In genomic region chr17:43612515-43612914, GRCh38 we compare ENCODE assay signal across 28 cellular contexts. TPM values are rescaled to one million over a fixed set of nuclear protein-coding genes. Genes with fewer than 3 reads are reported as not detected.
"Had no signal": no experiment of that assay in that cellular context is flagged by ENCODE, and none has a peak within 500 bp of the region (broad histone marks: within the 10 kb centered on the region; RNA-seq: fewer than 3 reads in every experiment).

No MANE protein-coding gene starts in this region.

- ATAC-seq: heart right ventricle; left cardiac atrium; left lung; lower lobe of right lung; naive thymus-derived CD8-positive, alpha-beta T cell; pancreas; right cardiac atrium; stimulated activated memory B cell treated with anti-CD40 and anti-IgM and Interleukin-4, amounts not matched to agents 10 μg/mL and 1 μg/mL and 100 μg/mL, for 72 hours had no signal

- H3K4me3 ChIP-seq: heart right ventricle, left lung, lower lobe of right lung, pancreas, prostate gland, sigmoid colon, smooth muscle cell, tibial nerve, upper lobe of left lung, vagina had no signal

- H3K36me3 ChIP-seq: heart right ventricle, left lung, lower lobe of right lung, pancreas, prostate gland, sigmoid colon, tibial nerve, upper lobe of left lung, vagina had no signal

- H3K27ac Mint-ChIP-seq: naive thymus-derived CD8-positive, alpha-beta T cell; nephron; stimulated activated memory B cell treated with anti-CD40 and anti-IgM and Interleukin-4, amounts not matched to agents 10 μg/mL and 1 μg/mL and 100 μg/mL, for 72 hours had no signal

- H3K36me3 Mint-ChIP-seq: naive thymus-derived CD8-positive, alpha-beta T cell; stimulated activated memory B cell treated with anti-CD40 and anti-IgM and Interleukin-4, amounts not matched to agents 10 μg/mL and 1 μg/mL and 100 μg/mL, for 72 hours had no signal

- H3K4me3 Mint-ChIP-seq: naive thymus-derived CD8-positive, alpha-beta T cell; nephron; neural crest cell; stimulated activated memory B cell treated with anti-CD40 and anti-IgM and Interleukin-4, amounts not matched to agents 10 μg/mL and 1 μg/mL and 100 μg/mL, for 72 hours had no signal

- H3K27me3 ChIP-seq: heart right ventricle, left lung, pancreas, sigmoid colon, tibial nerve, upper lobe of left lung, vagina had no signal

- H3K4me1 Mint-ChIP-seq: naive thymus-derived CD8-positive, alpha-beta T cell; stimulated activated memory B cell treated with anti-CD40 and anti-IgM and Interleukin-4, amounts not matched to agents 10 μg/mL and 1 μg/mL and 100 μg/mL, for 72 hours had no signal

- FAIRE-seq: keratinocyte, pancreas had no signal

- DNase-seq: heart right ventricle; hippocampal formation; kidney glomerular epithelial cell; left cardiac atrium; left lung; lower lobe of right lung; mammary epithelial cell; mesenchymal stem cell; naive thymus-derived CD8-positive, alpha-beta T cell; nucleus accumbens; pancreas; retina; right cardiac atrium; sigmoid colon; stimulated activated CD4-positive, alpha-beta T cell treated with anti-CD3 and anti-CD28 coated beads, Interleukin-1b, Interleukin-23, amount 100 ng/mL, for 48 hours; stimulated activated CD4-positive, alpha-beta T cell treated with anti-CD3 and anti-CD28 coated beads, Interleukin-2, amount 100 ng/mL, for 48 hours; stimulated activated CD4-positive, alpha-beta T cell treated with anti-CD3 and anti-CD28 coated beads, Interleukin-4, amount 100 ng/mL, for 4 hours; stimulated activated CD8-positive, alpha-beta memory T cell treated with anti-CD3 and anti-CD28 coated beads, Interleukin-4, amount 100 ng/mL, for 48 hours; stimulated activated naive CD4-positive, alpha-beta T cell treated with Interleukin-2 at 50 U/mL for 16 hours; upper lobe of left lung had no signal

- H3K27ac ChIP-seq: heart right ventricle, left lung, lower lobe of right lung, pancreas, prostate gland, sigmoid colon, tibial nerve, upper lobe of left lung, vagina had no signal

- H3K4me1 ChIP-seq: left lung, lower lobe of right lung, pancreas, prostate gland, upper lobe of left lung, vagina had no signal

- H3K9me3 Mint-ChIP-seq: naive thymus-derived CD8-positive, alpha-beta T cell; nephron had no signal

- H3K9me3 ChIP-seq: heart right ventricle, left lung, lower lobe of right lung, pancreas, prostate gland, sigmoid colon, tibial nerve, upper lobe of left lung, vagina had no signal

RNA-seq across cellular contexts. Expression of gene MEOX1, which starts 49.2 kb away (rescaled TPM):
- total RNA-seq: mammary epithelial cell; naive thymus-derived CD8-positive, alpha-beta T cell had no signal
- polyA plus RNA-seq: mammary epithelial cell had no signal
